1 cellular context compared by ENCODE assay signal in the genomic region with DNA sequence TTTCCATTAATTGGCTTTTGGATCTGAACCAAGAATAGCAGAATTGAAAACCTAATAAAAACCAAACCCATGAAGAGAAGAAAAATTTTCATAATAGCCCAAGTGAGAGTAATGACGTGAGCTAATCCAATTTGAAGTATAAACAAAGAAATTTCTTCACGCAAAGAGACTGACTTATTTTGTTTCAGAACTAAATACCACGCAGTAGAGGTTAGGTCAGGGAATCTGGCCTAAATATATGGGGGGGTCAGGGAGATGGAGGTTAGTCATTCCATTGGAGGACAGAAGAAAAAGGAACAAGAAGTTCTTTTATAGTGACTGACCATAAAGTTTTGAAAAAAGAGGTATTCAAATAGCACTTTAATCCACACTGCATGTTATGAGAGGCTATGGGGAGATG.
TF ChIP-seq lines count a peak whose summit lies in the region.

No MANE protein-coding gene starts in this region.

TF ChIP-seq in IMR-90, 13 proteins besides CTCF, POLR2A, EP300 and RAD21 (continued from another document):
- TF ChIP-seq ELK1 (IDR thresholded peaks at IDR 0.05; ENCODE audit: borderline replicate concordance, low read depth, low read length) (no peak), MXI1 (IDR thresholded peaks at IDR 0.05; ENCODE audit: borderline replicate concordance, low read depth, low read length) (no peak), MAFK (IDR thresholded peaks at IDR 0.05; ENCODE audit: low read depth, low read length) (no peak), MAZ (IDR thresholded peaks at IDR 0.05; ENCODE audit: borderline replicate concordance, low read depth, low read length) (no peak), USF2 (IDR thresholded peaks at IDR 0.05; ENCODE audit: low read depth, low read length) (no peak)
